ENCODE assay signal across 9 cellular contexts in the genomic region with DNA sequence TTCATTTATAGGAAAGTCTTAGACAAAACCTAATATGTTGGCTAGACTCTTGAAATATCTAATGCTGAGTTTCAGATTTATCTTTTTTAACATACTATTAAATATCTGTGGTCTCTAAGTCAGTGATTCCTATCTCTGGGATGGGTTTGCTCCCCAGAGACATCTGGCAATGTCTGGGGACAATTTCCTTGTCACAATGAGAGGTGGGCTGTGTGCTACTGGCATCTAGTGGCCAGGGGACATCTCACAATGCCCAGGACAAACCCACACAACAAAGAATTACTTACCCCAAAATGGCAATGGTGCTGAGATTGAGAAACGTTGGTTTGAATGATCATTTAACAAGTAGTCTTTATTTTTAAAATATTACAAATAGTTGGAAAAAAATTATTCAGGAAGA.
DNase-seq lines count a peak whose midpoint lies in the region; ATAC-seq and TF ChIP-seq lines count a peak whose summit lies in the region.
"Had no signal": no experiment of that assay in that cellular context is flagged by ENCODE, and none has a peak within 500 bp of the region (broad histone marks: within the 10 kb centered on the region; RNA-seq: fewer than 3 reads in every experiment).

No MANE protein-coding gene starts in this region.

- POLR2A ChIA-PET in activated CD4-positive, alpha-beta T cell treated with anti-CD3 and anti-CD28 coated beads, Interleukin-2, amount 10 ng/mL, durations not matched to agents 7 days and 5 days (lab: Charles Lee), result no interaction called here

- no peaks in the 10 kb centered on the region for H3K27me3 Mint-ChIP-seq in activated CD4-positive, alpha-beta T cell treated with anti-CD3 and anti-CD28 coated beads, Interleukin-2, amount 10 ng/mL, durations not matched to agents 7 days and 5 days
- H3K27me3 Mint-ChIP-seq: activated naive CD8-positive, alpha-beta T cell had no signal

- ATAC-seq in HG03439 (IDR thresholded peaks at IDR 0.05; ENCODE audit: unreplicated experiment), result no peak

- H3K4me3 Mint-ChIP-seq in activated CD4-positive, alpha-beta T cell treated with anti-CD3 and anti-CD28 coated beads, Interleukin-2, amount 10 ng/mL, durations not matched to agents 7 days and 5 days, result no peak overlapping the region
- H3K4me3 Mint-ChIP-seq: activated naive CD8-positive, alpha-beta T cell had no signal

- TF ChIP-seq CTCF in GM12872 (IDR thresholded peaks at IDR 0.05; ENCODE audit: insufficient read depth, low read depth, low read length) (peak; percentile 17; the same call in 1 of the 3 replicates), choroid plexus epithelial cell (conservative IDR thresholded peaks at IDR 0.05; ENCODE audit: low read depth, low read length) (peak; percentile 54)

- H3K36me3 Mint-ChIP-seq in activated CD4-positive, alpha-beta T cell treated with anti-CD3 and anti-CD28 coated beads, Interleukin-2, amount 10 ng/mL, durations not matched to agents 7 days and 5 days (ENCODE audit: low read depth), result no peaks in the 10 kb centered on the region
- H3K36me3 Mint-ChIP-seq: activated naive CD8-positive, alpha-beta T cell had no signal

- no peaks in the 10 kb centered on the region for H3K9me3 Mint-ChIP-seq in activated CD4-positive, alpha-beta T cell treated with anti-CD3 and anti-CD28 coated beads, Interleukin-2, amount 10 ng/mL, durations not matched to agents 7 days and 5 days

- no peak overlapping the region for H3K27ac Mint-ChIP-seq in activated CD4-positive, alpha-beta T cell treated with anti-CD3 and anti-CD28 coated beads, Interleukin-2, amount 10 ng/mL, durations not matched to agents 7 days and 5 days
- H3K27ac Mint-ChIP-seq: activated naive CD8-positive, alpha-beta T cell had no signal

- H3K27me3 ChIP-seq in MG63, result no peaks in the 10 kb centered on the region

- H3K36me3 ChIP-seq in MG63, result no peaks in the 10 kb centered on the region

- CTCF ChIA-PET in activated CD4-positive, alpha-beta T cell treated with anti-CD3 and anti-CD28 coated beads, Interleukin-2, amount 10 ng/mL, durations not matched to agents 7 days and 5 days (lab: Charles Lee), result no interaction called here

- H3K4me1 Mint-ChIP-seq in activated CD4-positive, alpha-beta T cell treated with anti-CD3 and anti-CD28 coated beads, Interleukin-2, amount 10 ng/mL, durations not matched to agents 7 days and 5 days, result no peaks in the 10 kb centered on the region

- H3K4me3 ChIP-seq in choroid plexus epithelial cell (ENCODE audit: low read depth, low read length) (no peak overlapping the region), MG63 (no peak overlapping the region)

- no peaks in the 10 kb centered on the region for H3K9me3 ChIP-seq in MG63

- DNase-seq in NCI-H1930 (lab: John Stamatoyannopoulos, UW) (peak; percentile 1 to 3), choroid plexus epithelial cell (ENCODE audit: low read depth) (peak; percentile 17), pons (ENCODE audit: low spot score) (peak; percentile 56), MG63 (no peak)
- DNase-seq in activated CD4-positive, alpha-beta T cell treated with anti-CD3 and anti-CD28 coated beads, Interleukin-2, amount 10 ng/mL, durations not matched to agents 7 days and 5 days, result no peak
- DNase-seq: NCI-H446 had no signal

Comparison
In these comparisons a context has a peak if more than half of its experiments do, and no peak if none do; other contexts are left out.
1. DNase-seq: peak in NCI-H1930 (2 of 2), choroid plexus epithelial cell (single experiment) and pons (single experiment); none in MG63 (single experiment) and activated CD4-positive, alpha-beta T cell treated with anti-CD3 and anti-CD28 coated beads, Interleukin-2, amount 10 ng/mL, durations not matched to agents 7 days and 5 days (single experiment).